In genomic region chr14:96176811-96177211, GRCh38 we compare ENCODE assay signal across 10 cellular contexts. TPM values are rescaled to one million over a fixed set of nuclear protein-coding genes. Genes with fewer than 3 reads are reported as not detected.
DNase-seq lines count a peak whose midpoint lies in the region; ATAC-seq and TF ChIP-seq lines count a peak whose summit lies in the region.
"Had no signal": no experiment of that assay in that cellular context is flagged by ENCODE, and none has a peak within 500 bp of the region (broad histone marks: within the 10 kb centered on the region; RNA-seq: fewer than 3 reads in every experiment).

No MANE protein-coding gene starts in this region.

- peak overlapping the region; percentile 22 to 79 (median 73) for H3K27ac ChIP-seq in esophagus squamous epithelium
- H3K27ac ChIP-seq in vagina = peak overlapping the region; percentile 75
- no peak overlapping the region for H3K27ac ChIP-seq in dorsolateral prefrontal cortex

- peaks cover 47% of the 10 kb centered on the region for H3K4me1 Mint-ChIP-seq in mesothelial cell of epicardium

- no peaks in the 10 kb centered on the region for H3K36me3 Mint-ChIP-seq in mesothelial cell of epicardium
- H3K36me3 Mint-ChIP-seq: naive B cell had no signal

- H3K9me3 Mint-ChIP-seq in mesothelial cell of epicardium = no peaks in the 10 kb centered on the region

- ATAC-seq in Right ventricle myocardium inferior = peak; percentile 83

- H3K27ac Mint-ChIP-seq in mesothelial cell of epicardium = peak overlapping the region; percentile 77

- H3K36me3 ChIP-seq in esophagus squamous epithelium = no peaks in the 10 kb centered on the region
- no peaks in the 10 kb centered on the region for H3K36me3 ChIP-seq in vagina

- H3K27me3 ChIP-seq in esophagus squamous epithelium (peaks cover 0 to 12% (median 0%) of the 10 kb centered on the region in 4 donors), vagina (no peaks in the 10 kb centered on the region), dorsolateral prefrontal cortex (peaks cover 0 to 13% (median 0%) of the 10 kb centered on the region in 45 donors)

- intact Hi-C loops in Right ventricle myocardium inferior (cut with DNase I) = no loop called here
- intact Hi-C loops in cardiac septum (cut with DNase I) = no loop called here
- intact Hi-C loops in esophagus squamous epithelium (cut with DNase I) = no loop called here
- intact Hi-C loops in vagina (cut with DNase I) = no loop called here
- intact Hi-C loops in dorsolateral prefrontal cortex (cut with DNase I) = no loop called here

- TF ChIP-seq POLR2A in esophagus squamous epithelium (IDR thresholded peaks at IDR 0.05) (no peak), vagina (IDR thresholded peaks at IDR 0.05) (no peak)

- TF ChIP-seq CTCF in esophagus squamous epithelium (IDR thresholded peaks at IDR 0.05) = no peak
- TF ChIP-seq CTCF in mesothelial cell of epicardium (IDR thresholded peaks at IDR 0.05; ENCODE audit: unreplicated experiment) = no peak
- no peak for TF ChIP-seq CTCF in vagina (IDR thresholded peaks at IDR 0.05)
- TF ChIP-seq CTCF in dorsolateral prefrontal cortex (IDR thresholded peaks at IDR 0.05 in 54 of 56, conservative IDR thresholded peaks at IDR 0.05 in 2 of 56; ENCODE audit: low read depth in 1 of 56, partially characterized antibody in 56 of 56) = no peak

- H3K4me3 Mint-ChIP-seq in mesothelial cell of epicardium = no peak overlapping the region

- H3K9me3 ChIP-seq in esophagus squamous epithelium = no peaks in the 10 kb centered on the region
- no peaks in the 10 kb centered on the region for H3K9me3 ChIP-seq in vagina

- DNase-seq in Right ventricle myocardium inferior (ENCODE audit: missing footprints) (no peak), cardiac septum (ENCODE audit: low spot score) (no peak), esophagus squamous epithelium (lab: John Stamatoyannopoulos, UW) (no peak), mesothelial cell of epicardium (ENCODE audit: low spot score in 2 of 2, unreplicated experiment in 2 of 2) (peak in 1 of 2 experiments; percentile 45), vagina (ENCODE audit: extremely low spot score in 2 of 2) (no peak), SHP77 treated with DMSO at 0.1 percent for 48 hours (lab: John Stamatoyannopoulos, UW) (no peak), dorsolateral prefrontal cortex (no peak), DMS53 treated with DMSO at 0.1 percent for 48 hours (lab: John Stamatoyannopoulos, UW; ENCODE audit: unreplicated experiment) (no peak)
- DNase-seq: cerebellar nuclear complex, naive B cell had no signal

- H3K4me1 ChIP-seq in esophagus squamous epithelium (peaks cover 23 to 50% (median 33%) of the 10 kb centered on the region in 3 donors), vagina (peaks cover 39% of the 10 kb centered on the region)

- H3K4me3 ChIP-seq in esophagus squamous epithelium = no peak overlapping the region
- no peak overlapping the region for H3K4me3 ChIP-seq in vagina
- H3K4me3 ChIP-seq in dorsolateral prefrontal cortex = no peak overlapping the region

- 14 to 19% methylated on average over 6 to 8 of the region's 8 CpGs for WGBS in esophagus squamous epithelium, 2 donors

- H3K27me3 Mint-ChIP-seq in mesothelial cell of epicardium (ENCODE audit: low read depth) = peaks cover 3% of the 10 kb centered on the region

RNA-seq across cellular contexts. Expression of gene BDKRB2, which starts 27.8 kb away (rescaled TPM):
- total RNA-seq in Right ventricle myocardium inferior (0.76 TPM), cardiac septum (0.57 TPM), esophagus squamous epithelium (10 to 100 TPM; 18.8 to 31.2 (median 20.0) TPM), mesothelial cell of epicardium (10.1 to 11.5 TPM (median 11.3 TPM) in 3 replicates), vagina (23.3 TPM), dorsolateral prefrontal cortex (1 to 10 TPM in 73 of 120 experiments, under 1 TPM in 47; 0.23 to 3.5 (median 1.1) TPM)

Comparison
In these comparisons a context has a peak if more than half of its experiments do, and no peak if none do; other contexts are left out.
1. H3K27ac ChIP-seq: peak in esophagus squamous epithelium (4 of 4) and vagina (single experiment); none in dorsolateral prefrontal cortex (0 of 59).